In genomic region chr2:176412136-176412535, GRCh38 we compare ENCODE assay signal across 8 cellular contexts.
"Had no signal": no experiment of that assay in that cellular context is flagged by ENCODE, and none has a peak within 500 bp of the region (broad histone marks: within the 10 kb centered on the region; RNA-seq: fewer than 3 reads in every experiment).

No MANE protein-coding gene starts in this region.

- ATAC-seq: GM12878 had no signal

- H3K4me3 ChIP-seq: GM12878 had no signal

- FAIRE-seq: G401.6, GM12878, GM12891, GM12892, GM18507, GM19239 had no signal

- DNase-seq: GDM1, GF-D8 had no signal
